In genomic region chr15:31378363-31378903, GRCh38 we compare ENCODE assay signal across 17 cellular contexts. TPM values are rescaled to one million over a fixed set of nuclear protein-coding genes. Genes with fewer than 3 reads are reported as not detected.
DNase-seq lines count a peak whose midpoint lies in the region; ATAC-seq and TF ChIP-seq lines count a peak whose summit lies in the region.
"Had no signal": no experiment of that assay in that cellular context is flagged by ENCODE, and none has a peak within 500 bp of the region (broad histone marks: within the 10 kb centered on the region; RNA-seq: fewer than 3 reads in every experiment).

No MANE protein-coding gene starts in this region.

- no peaks in the 10 kb centered on the region for H3K9me3 Mint-ChIP-seq in activated T-helper 1 cell treated with anti-CD3 and anti-CD28 coated beads, Interleukin-12 subunit alpha, Interleukin-12 subunit beta, Interleukin-2, Interleukin-4 antibody, amounts not matched to agents 30 ng/mL and 10 ng/mL and 1 ng/mL, durations not matched to agents 14 hours and 24 hours and 36 hours

- 89 to 93% methylated on average over 13 to 14 of the region's 14 CpGs for WGBS in upper lobe of left lung, 2 donors
- 86 to 89% methylated on average over 14 of the region's 14 CpGs for WGBS in aorta, 2 donors

- no peak overlapping the region for H3K4me3 Mint-ChIP-seq in activated T-helper 1 cell treated with anti-CD3 and anti-CD28 coated beads, Interleukin-12 subunit alpha, Interleukin-12 subunit beta, Interleukin-2, Interleukin-4 antibody, amounts not matched to agents 30 ng/mL and 10 ng/mL and 1 ng/mL, durations not matched to agents 14 hours and 24 hours and 36 hours

- H3K27ac Mint-ChIP-seq in activated T-helper 1 cell treated with anti-CD3 and anti-CD28 coated beads, Interleukin-12 subunit alpha, Interleukin-12 subunit beta, Interleukin-2, Interleukin-4 antibody, amounts not matched to agents 30 ng/mL and 10 ng/mL and 1 ng/mL, durations not matched to agents 14 hours and 24 hours and 36 hours: peak overlapping the region; percentile 49

- intact Hi-C loops in left ventricle myocardium superior (cut with micrococcal nuclease) (no loop called here), aorta (cut with DNase I) (no loop called here)
- intact Hi-C loops in activated T-helper 1 cell treated with anti-CD3 and anti-CD28 coated beads, Interleukin-12 subunit alpha, Interleukin-12 subunit beta, Interleukin-2, Interleukin-4 antibody, amounts not matched to agents 30 ng/mL and 10 ng/mL and 1 ng/mL, durations not matched to agents 14 hours and 24 hours and 36 hours (cut with micrococcal nuclease): no loop called here

- H3K36me3 ChIP-seq in right atrium auricular region (peaks cover 50% of the 10 kb centered on the region), upper lobe of left lung (peaks cover 4 to 67% (median 31%) of the 10 kb centered on the region in 4 donors), aorta (ENCODE audit: control insufficient read depth in 1 of 2, insufficient read depth in 2 of 2, low read length in 1 of 2) (peaks cover 0 to 2% of the 10 kb centered on the region in 2 donors)

- H3K27me3 ChIP-seq in right atrium auricular region: no peaks in the 10 kb centered on the region
- H3K27me3 ChIP-seq in upper lobe of left lung: no peaks in the 10 kb centered on the region
- no peaks in the 10 kb centered on the region for H3K27me3 ChIP-seq in aorta (ENCODE audit: control insufficient read depth in 1 of 2, insufficient read depth in 2 of 2, low read length in 1 of 2)

- TF ChIP-seq CTCF in right atrium auricular region (IDR thresholded peaks at IDR 0.05) (no peak), upper lobe of left lung (IDR thresholded peaks at IDR 0.05) (no peak)

- H3K4me1 Mint-ChIP-seq in activated T-helper 1 cell treated with anti-CD3 and anti-CD28 coated beads, Interleukin-12 subunit alpha, Interleukin-12 subunit beta, Interleukin-2, Interleukin-4 antibody, amounts not matched to agents 30 ng/mL and 10 ng/mL and 1 ng/mL, durations not matched to agents 14 hours and 24 hours and 36 hours (ENCODE audit: low read depth): peaks cover 38% of the 10 kb centered on the region

- TF ChIP-seq EP300 in upper lobe of left lung (IDR thresholded peaks at IDR 0.05): no peak

- DNase-seq in right atrium auricular region (ENCODE audit: low spot score) (no peak), left ventricle myocardium superior (no peak), mesenteric fat pad (ENCODE audit: low spot score) (peak; percentile 28), upper lobe of left lung (no peak), aorta (no peak), SW480 (ENCODE audit: low spot score) (no peak), NCI-H1694 (lab: John Stamatoyannopoulos, UW) (no peak)
- DNase-seq in activated T-helper 1 cell treated with anti-CD3 and anti-CD28 coated beads, Interleukin-12 subunit alpha, Interleukin-12 subunit beta, Interleukin-2, Interleukin-4 antibody, amounts not matched to agents 30 ng/mL and 10 ng/mL and 1 ng/mL, durations not matched to agents 14 hours and 24 hours and 36 hours (ENCODE audit: low spot score): no peak
- DNase-seq: activated CD4-positive, alpha-beta T cell treated with anti-CD3 and anti-CD28 coated beads for 1 hour; activated effector memory CD4-positive, alpha-beta T cell treated with anti-CD3 and anti-CD28 coated beads, Interleukin-2, amount 50 U/mL, for 16 hours; DMS53; effector CD4-positive, alpha-beta T cell; KBM-7; NCI-H1048; NCI-H748 treated with DMSO at 0.1 percent for 48 hours had no signal

- ATAC-seq in left ventricle myocardium superior (no peak), upper lobe of left lung (ENCODE audit: low FRiP score in 2 of 2) (no peak), aorta (ENCODE audit: low FRiP score) (no peak)
- ATAC-seq: Panc1 had no signal

- H3K27ac ChIP-seq in right atrium auricular region: peak overlapping the region; percentile 63 to 75
- H3K27ac ChIP-seq in upper lobe of left lung: peak overlapping the region; percentile 20 to 52 (median 43)
- no peak overlapping the region for H3K27ac ChIP-seq in aorta (ENCODE audit: low read depth in 1 of 2, low read length in 2 of 2)
- H3K27ac ChIP-seq: HL-60 had no signal

- no peaks in the 10 kb centered on the region for H3K27me3 Mint-ChIP-seq in activated T-helper 1 cell treated with anti-CD3 and anti-CD28 coated beads, Interleukin-12 subunit alpha, Interleukin-12 subunit beta, Interleukin-2, Interleukin-4 antibody, amounts not matched to agents 30 ng/mL and 10 ng/mL and 1 ng/mL, durations not matched to agents 14 hours and 24 hours and 36 hours (ENCODE audit: insufficient read depth)

- H3K4me1 ChIP-seq in right atrium auricular region (peaks cover 0 to 68% of the 10 kb centered on the region in 2 donors), upper lobe of left lung (peaks cover 29 to 49% (median 42%) of the 10 kb centered on the region in 4 donors), aorta (ENCODE audit: control insufficient read depth in 1 of 2, insufficient read depth in 2 of 2, low read length in 2 of 2) (no peaks in the 10 kb centered on the region)

- no peak overlapping the region for H3K4me3 ChIP-seq in right atrium auricular region
- H3K4me3 ChIP-seq in upper lobe of left lung: no peak overlapping the region
- H3K4me3 ChIP-seq in aorta (ENCODE audit: low read length in 2 of 2): no peak overlapping the region

- H3K36me3 Mint-ChIP-seq in activated T-helper 1 cell treated with anti-CD3 and anti-CD28 coated beads, Interleukin-12 subunit alpha, Interleukin-12 subunit beta, Interleukin-2, Interleukin-4 antibody, amounts not matched to agents 30 ng/mL and 10 ng/mL and 1 ng/mL, durations not matched to agents 14 hours and 24 hours and 36 hours (ENCODE audit: low read depth): peaks cover 44% of the 10 kb centered on the region

- no peak for TF ChIP-seq POLR2A in upper lobe of left lung (IDR thresholded peaks at IDR 0.05)

- no peaks in the 10 kb centered on the region for H3K9me3 ChIP-seq in right atrium auricular region
- no peaks in the 10 kb centered on the region for H3K9me3 ChIP-seq in upper lobe of left lung
- H3K9me3 ChIP-seq in aorta (ENCODE audit: control insufficient read depth, low read length): no peaks in the 10 kb centered on the region

RNA-seq across cellular contexts. Expression of gene KLF13, which starts 51.8 kb away (rescaled TPM):
- total RNA-seq in right atrium auricular region: 10 to 100 TPM; 52.8 to 54.6 TPM
- 85.3 TPM for total RNA-seq in left ventricle myocardium superior
- 129 and 137 TPM in 2 replicates for total RNA-seq in activated T-helper 1 cell treated with anti-CD3 and anti-CD28 coated beads, Interleukin-12 subunit alpha, Interleukin-12 subunit beta, Interleukin-2, Interleukin-4 antibody, amounts not matched to agents 30 ng/mL and 10 ng/mL and 1 ng/mL, durations not matched to agents 14 hours and 24 hours and 36 hours
- 41.8 TPM for total RNA-seq in mesenteric fat pad
- total RNA-seq in upper lobe of left lung: 100 to 1,000 TPM; 103 to 231 (median 147) TPM
- 10 to 100 TPM; 31.3 to 58.7 TPM for total RNA-seq in aorta
- polyA plus RNA-seq in aorta: 10 to 100 TPM; 27.2 to 35.9 TPM

Comparison
In these comparisons a context has a peak if more than half of its experiments do, and no peak if none do; other contexts are left out.
1. H3K27ac ChIP-seq: peak in right atrium auricular region (2 of 2) and upper lobe of left lung (4 of 4); none in aorta (0 of 2).